13 cellular contexts compared by ENCODE assay signal in the genomic region with DNA sequence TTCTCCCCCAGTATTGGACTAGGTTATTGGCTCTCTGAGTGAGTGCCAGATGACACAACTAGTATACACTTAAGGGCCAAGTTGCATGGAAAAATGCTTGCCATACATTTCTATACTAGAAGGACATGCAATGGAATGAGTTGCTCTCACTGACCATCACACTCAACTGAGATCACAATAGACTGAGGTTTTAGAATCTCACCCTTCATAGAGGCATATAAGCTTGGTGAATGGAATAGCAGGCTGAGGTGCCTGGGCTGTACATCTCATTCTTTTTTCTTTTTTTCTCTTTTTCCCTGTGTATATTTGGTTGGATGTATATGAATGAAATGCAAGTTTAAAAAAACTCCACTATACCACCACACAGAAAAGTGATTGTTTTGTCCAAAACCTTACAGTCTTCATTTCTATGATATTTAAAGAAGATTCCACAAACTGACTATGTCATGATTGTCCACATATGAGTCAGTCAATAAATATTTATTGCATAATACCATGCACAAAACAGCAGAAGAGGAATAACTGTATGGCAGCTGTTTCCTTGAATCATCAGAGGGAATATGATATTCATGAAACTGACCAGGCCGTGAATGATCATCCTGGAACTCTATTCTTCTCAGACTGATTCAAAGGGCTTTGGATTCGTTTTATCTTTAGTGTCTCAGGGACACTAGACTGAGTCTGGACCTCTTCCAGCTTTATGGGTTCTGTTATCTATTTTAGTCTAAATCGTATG.
DNase-seq lines count a peak whose midpoint lies in the region; ATAC-seq, FAIRE-seq and TF ChIP-seq lines count a peak whose summit lies in the region.
"Had no signal": no experiment of that assay in that cellular context is flagged by ENCODE, and none has a peak within 500 bp of the region (broad histone marks: within the 10 kb centered on the region; RNA-seq: fewer than 3 reads in every experiment).

No MANE protein-coding gene starts in this region.

- H3K4me2 ChIP-seq in IMR-90 (ENCODE audit: low read depth, low read length): peak overlapping the region; percentile 37; the same call in 1 of the 2 replicates

- peak overlapping the region; percentile 16; the same call in 1 of the 3 replicates for H2BK15ac ChIP-seq in IMR-90 (ENCODE audit: low read depth, low read length)

- peak overlapping the region in 1 of 2 experiments; percentile 64; a peak in 2 of 4 replicates for H4K8ac ChIP-seq in IMR-90 (ENCODE audit: low read depth in 2 of 2, low read length in 2 of 2)

- CTCF ChIA-PET in AG04450 (lab: Charles Lee) (interaction anchor here (0.7 to 5.5 kb wide), 5 partner anchors 15 to 466 kb away, joined by 3 to 36 read pairs (median 5); a partner anchor contains a TSS), IMR-90 (lab: Yijun Ruan, JAX) (interaction anchor here (1.0 kb wide), 1 partner anchor 60 kb away, joined by 3 read pairs; no protein-coding TSS in a partner anchor)

- no peak overlapping the region; the same call in 1 of the 2 replicates for H3K23ac ChIP-seq in IMR-90 (ENCODE audit: low read depth, low read length)

- TF ChIP-seq POLR2A in IMR-90 (IDR thresholded peaks at IDR 0.05; ENCODE audit: low read depth, low read length): no peak

- peak overlapping the region; percentile 69; the same call in 1 of the 2 replicates for H4K5ac ChIP-seq in IMR-90 (ENCODE audit: low read depth, low read length)

- peak overlapping the region; percentile 93 for H2BK120ac ChIP-seq in IMR-90 (ENCODE audit: low read depth, low read length)

- POLR2A ChIA-PET in AG04450 (lab: Yijun Ruan, JAX) (interaction anchor here (1.0 to 1.4 kb wide), 3 partner anchors 18 to 47 kb away, joined by 3 read pairs; no protein-coding TSS in a partner anchor), IMR-90 (lab: Charles Lee; ENCODE audit: unreplicated experiment) (interaction anchor here (0.6 kb wide), 1 partner anchor 245 kb away, joined by 3 read pairs; no protein-coding TSS in a partner anchor)

- peak overlapping the region; percentile 66; the same call in 1 of the 2 replicates for H3K18ac ChIP-seq in IMR-90 (ENCODE audit: low read depth, low read length)

- H3K4me3 ChIP-seq in AG04450 (ENCODE audit: low read depth, low read length) (no peak overlapping the region), IMR-90 (ENCODE audit: insufficient read depth, low read depth, low read length) (no peak overlapping the region)

- dilution Hi-C loops in IMR-90 (cut with HindIII; ENCODE audit: low sequenced_read_pairs, unreplicated experiment): no loop called here

- H2AK5ac ChIP-seq in IMR-90 (ENCODE audit: low read depth, low read length): peak overlapping the region; percentile 41

- H3K27ac ChIP-seq in AG04450 (ENCODE audit: low read depth, low read length) (peak overlapping the region; percentile 77), IMR-90 (ENCODE audit: insufficient read depth, low read length) (peak overlapping the region; percentile 45; the same call in 1 of the 2 replicates)
- H3K27ac ChIP-seq: C4-2B had no signal

- H2AK9ac ChIP-seq in IMR-90 (replicated peaks; ENCODE audit: low read depth, low read length, poor library complexity): no peak overlapping the region

- H3K9me3 ChIP-seq in AG04450 (ENCODE audit: control insufficient read depth, insufficient read depth, low read length): no peaks in the 10 kb centered on the region
- no peaks in the 10 kb centered on the region for H3K9me3 ChIP-seq in IMR-90 (ENCODE audit: control insufficient read depth, insufficient read depth, low read length)

- H3K79me1 ChIP-seq in IMR-90 (ENCODE audit: low read depth in 1 of 2, low read length in 2 of 2): no peaks in the 10 kb centered on the region

- peak; percentile 89 for ATAC-seq in IMR-90 (ENCODE audit: low read depth)
- ATAC-seq: left lobe of liver had no signal

- intact Hi-C loops in IMR-90 (cut with micrococcal nuclease): loop anchor here (1.0 to 5.0 kb wide), 2 partner anchors 127 to 216 kb away; no protein-coding TSS in a partner anchor

- no peaks in the 10 kb centered on the region for H3K36me3 ChIP-seq in IMR-90 (ENCODE audit: control insufficient read depth, insufficient read depth, low read length)

- peak; percentile 17 for FAIRE-seq in islet of Langerhans (lab: Jason Lieb, UNC)

- H3K27me3 ChIP-seq in AG04450 (ENCODE audit: control insufficient read depth, insufficient read depth, low read length) (no peaks in the 10 kb centered on the region), IMR-90 (ENCODE audit: control insufficient read depth, insufficient read depth, low read length) (no peaks in the 10 kb centered on the region)

- in situ Hi-C loops in IMR-90 (cut with MboI; ENCODE audit: low sequenced_read_pairs): loop anchor here (10.0 kb wide), 1 partner anchor 461 kb away; no protein-coding TSS in a partner anchor

- no peak overlapping the region for H2AFZ ChIP-seq in IMR-90 (replicated peaks; ENCODE audit: low read length, poor library complexity)

- TF ChIP-seq CTCF in AG04450 (IDR thresholded peaks at IDR 0.05; ENCODE audit: low read depth, low read length) (no peak), IMR-90 (conservative IDR thresholded peaks at IDR 0.05; ENCODE audit: low read depth, low read length) (no peak)

- peak overlapping the region; percentile 50 for H4K91ac ChIP-seq in IMR-90 (ENCODE audit: insufficient read depth, low read depth, low read length)

- H3K4me1 ChIP-seq in IMR-90 (ENCODE audit: control insufficient read depth, insufficient read depth, low read length): peaks cover 11% of the 10 kb centered on the region

- 0 out of 2 replicates have a peak, but pooled peaks have one; percentile 11 for TF ChIP-seq RAD21 in IMR-90 (IDR thresholded peaks at IDR 0.05; ENCODE audit: low read length)

- no peak overlapping the region for H3K9ac ChIP-seq in IMR-90 (ENCODE audit: low read depth, low read length)

- WGBS in IMR-90 (ENCODE audit: extremely low coverage in 2 of 2, insufficient read length in 1 of 2), 2 experiments: no CpG with 5 or more reads among the region's 3 CpGs

- H4K20me1 ChIP-seq in IMR-90 (ENCODE audit: insufficient read depth, low read length): no peaks in the 10 kb centered on the region

- DNase-seq in AG04450 (ENCODE audit: low read depth, low spot score) (peak; percentile 75), IMR-90 (peak; percentile 96), astrocyte of the hippocampus (ENCODE audit: low read depth, low spot score) (peak; percentile 39), T-helper 1 cell (no peak), SHP77 treated with DMSO at 0.1 percent for 48 hours (lab: John Stamatoyannopoulos, UW) (no peak), NCI-H82 treated with DMSO at 0.1 percent for 48 hours (lab: John Stamatoyannopoulos, UW; ENCODE audit: unreplicated experiment) (no peak), KG1 (lab: John Stamatoyannopoulos, UW) (no peak)
- DNase-seq: activated T-cell treated with anti-CD3 and anti-CD28 coated beads, Interleukin-2, amount 50 U/mL, for 48 hours; effector CD4-positive, alpha-beta T cell; stimulated activated naive CD4-positive, alpha-beta T cell treated with Interleukin-2 at 50 U/mL for 16 hours had no signal

- peaks cover 15% of the 10 kb centered on the region for H3K9me1 ChIP-seq in IMR-90 (ENCODE audit: insufficient read depth, low read length)

- peak overlapping the region; percentile 87 for H2BK20ac ChIP-seq in IMR-90 (ENCODE audit: low read depth, low read length)

- no TSS peak for BruUV-seq in IMR-90 (replicated peaks; lab: Mats Ljungman, UMichigan)

- H3K4ac ChIP-seq in IMR-90 (ENCODE audit: low read depth, low read length): peak overlapping the region; percentile 78; the same call in 1 of the 2 replicates

- H2BK5ac ChIP-seq in IMR-90 (ENCODE audit: low read depth, low read length, poor library complexity, severe bottlenecking): peak overlapping the region; percentile 92

- H3K56ac ChIP-seq in IMR-90 (ENCODE audit: extremely low read depth, insufficient read depth, low read length): peak overlapping the region; percentile 53; the same call in 1 of the 2 replicates

- H3K14ac ChIP-seq in IMR-90 (replicated peaks; ENCODE audit: low read depth, low read length): peak overlapping the region; percentile 31

TF ChIP-seq in IMR-90, 13 proteins besides CTCF, POLR2A, EP300 and RAD21:
- TF ChIP-seq, protein P1, sequence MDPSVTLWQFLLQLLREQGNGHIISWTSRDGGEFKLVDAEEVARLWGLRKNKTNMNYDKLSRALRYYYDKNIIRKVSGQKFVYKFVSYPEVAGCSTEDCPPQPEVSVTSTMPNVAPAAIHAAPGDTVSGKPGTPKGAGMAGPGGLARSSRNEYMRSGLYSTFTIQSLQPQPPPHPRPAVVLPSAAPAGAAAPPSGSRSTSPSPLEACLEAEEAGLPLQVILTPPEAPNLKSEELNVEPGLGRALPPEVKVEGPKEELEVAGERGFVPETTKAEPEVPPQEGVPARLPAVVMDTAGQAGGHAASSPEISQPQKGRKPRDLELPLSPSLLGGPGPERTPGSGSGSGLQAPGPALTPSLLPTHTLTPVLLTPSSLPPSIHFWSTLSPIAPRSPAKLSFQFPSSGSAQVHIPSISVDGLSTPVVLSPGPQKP (IDR thresholded peaks at IDR 0.05; ENCODE audit: borderline replicate concordance, low read depth, low read length): no peak
- peak; percentile 90 for TF ChIP-seq FOS (IDR thresholded peaks at IDR 0.05; ENCODE audit: low read depth, low read length)
- peak; percentile 99 for TF ChIP-seq CEBPB (IDR thresholded peaks at IDR 0.05; ENCODE audit: low read depth, low read length)
- TF ChIP-seq MXI1 (IDR thresholded peaks at IDR 0.05; ENCODE audit: borderline replicate concordance, low read depth, low read length): no peak
- no peak for TF ChIP-seq MAZ (IDR thresholded peaks at IDR 0.05; ENCODE audit: borderline replicate concordance, low read depth, low read length)
- TF ChIP-seq NFE2L2 (IDR thresholded peaks at IDR 0.05; ENCODE audit: low read depth, low read length): peak; percentile 39; the same call in 1 of the 2 replicates
- TF ChIP-seq RCOR1 (IDR thresholded peaks at IDR 0.05; ENCODE audit: insufficient replicate concordance, low read length): no peak
- TF ChIP-seq BHLHE40 (IDR thresholded peaks at IDR 0.05; ENCODE audit: low read depth, low read length): peak; percentile 26; the same call in 1 of the 2 replicates
- peak; percentile 37 for TF ChIP-seq MAFK (IDR thresholded peaks at IDR 0.05; ENCODE audit: low read depth, low read length)
- TF ChIP-seq CHD1 (IDR thresholded peaks at IDR 0.05; ENCODE audit: low read depth, low read length): no peak
- TF ChIP-seq RFX5 (IDR thresholded peaks at IDR 0.05; ENCODE audit: low read depth, low read length): no peak
- TF ChIP-seq SMC3 (IDR thresholded peaks at IDR 0.05; ENCODE audit: low read depth, low read length): no peak
- TF ChIP-seq, protein P2, sequence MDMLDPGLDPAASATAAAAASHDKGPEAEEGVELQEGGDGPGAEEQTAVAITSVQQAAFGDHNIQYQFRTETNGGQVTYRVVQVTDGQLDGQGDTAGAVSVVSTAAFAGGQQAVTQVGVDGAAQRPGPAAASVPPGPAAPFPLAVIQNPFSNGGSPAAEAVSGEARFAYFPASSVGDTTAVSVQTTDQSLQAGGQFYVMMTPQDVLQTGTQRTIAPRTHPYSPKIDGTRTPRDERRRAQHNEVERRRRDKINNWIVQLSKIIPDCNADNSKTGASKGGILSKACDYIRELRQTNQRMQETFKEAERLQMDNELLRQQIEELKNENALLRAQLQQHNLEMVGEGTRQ (IDR thresholded peaks at IDR 0.05; ENCODE audit: low read depth, low read length): no peak

Comparison
In these comparisons a context has a peak if more than half of its experiments do, and no peak if none do; other contexts are left out.
1. DNase-seq: peak in AG04450 (single experiment), IMR-90 (single experiment) and astrocyte of the hippocampus (single experiment); none in T-helper 1 cell (0 of 5), SHP77 treated with DMSO at 0.1 percent for 48 hours (single experiment), NCI-H82 treated with DMSO at 0.1 percent for 48 hours (single experiment) and KG1 (single experiment).